17 cellular contexts compared by ENCODE assay signal in genomic region chr3:152581941-152582340, GRCh38.
A peak's percentile ranks its signal among the peaks of the same experiment; 100 is the strongest.
DNase-seq lines count a peak whose midpoint lies in the region; FAIRE-seq and TF ChIP-seq lines count a peak whose summit lies in the region.
"Had no signal": no experiment of that assay in that cellular context is flagged by ENCODE, and none has a peak within 500 bp of the region (broad histone marks: within the 10 kb centered on the region; RNA-seq: fewer than 3 reads in every experiment).

No MANE protein-coding gene starts in this region.

- H3K36me3 ChIP-seq in A673 (ENCODE audit: insufficient read depth, low read length, poor library complexity, severe bottlenecking) (no peaks in the 10 kb centered on the region), Loucy (ENCODE audit: insufficient read depth, low read length) (no peaks in the 10 kb centered on the region), neuron (ENCODE audit: insufficient read depth, low read length) (no peaks in the 10 kb centered on the region)
- H3K36me3 ChIP-seq: HAP-1 had no signal

- H3K4me2 ChIP-seq in Loucy (ENCODE audit: low read depth, low read length, poor library complexity, severe bottlenecking): no peak overlapping the region
- H3K4me2 ChIP-seq: KMS-11 had no signal

- H3K4me1 ChIP-seq in A673 (ENCODE audit: insufficient read depth, low read length, poor library complexity, severe bottlenecking): peaks cover 10% of the 10 kb centered on the region
- peaks cover 3% of the 10 kb centered on the region for H3K4me1 ChIP-seq in Loucy (ENCODE audit: insufficient read depth, low read length, poor library complexity, severe bottlenecking)
- H3K4me1 ChIP-seq in neuron (ENCODE audit: insufficient read depth, low read length): no peaks in the 10 kb centered on the region
- H3K4me1 ChIP-seq: HAP-1 had no signal

- POLR2A ChIA-PET in A673 (lab: Charles Lee; ENCODE audit: low non-redundant PET): no interaction called here

- H3K27ac ChIP-seq in A673 (ENCODE audit: low read depth, low read length, poor library complexity, severe bottlenecking) (no peak overlapping the region), substantia nigra (ENCODE audit: low read depth, low read length, poor library complexity, severe bottlenecking) (no peak overlapping the region)
- H3K27ac ChIP-seq: 22Rv1, C4-2B, KMS-11 had no signal

- H4K20me1 ChIP-seq in Loucy (ENCODE audit: insufficient read depth, low read length, poor library complexity, severe bottlenecking): no peaks in the 10 kb centered on the region

- H2AFZ ChIP-seq in Loucy (ENCODE audit: low read length) (peak overlapping the region; percentile 23; the same call in 1 of the 2 replicates), neuron (ENCODE audit: low read depth, low read length) (peak overlapping the region; percentile 48)

- intact Hi-C loops in A673 (cut with micrococcal nuclease; ENCODE audit: unreplicated experiment): no loop called here

- no peaks in the 10 kb centered on the region for H3K9me2 ChIP-seq in Loucy (replicated peaks; ENCODE audit: low read depth, low read length)

- H3K27me3 ChIP-seq in A673 (replicated peaks; ENCODE audit: insufficient read depth, low read depth, low read length, poor library complexity) (no peaks in the 10 kb centered on the region), Loucy (ENCODE audit: insufficient read depth, low read length, poor library complexity, severe bottlenecking) (no peaks in the 10 kb centered on the region), neuron (ENCODE audit: insufficient read depth, low read length) (no peaks in the 10 kb centered on the region)

- CTCF ChIA-PET in A673 (lab: Charles Lee): no interaction called here

- DNase-seq in A673 (ENCODE audit: low spot score): peak; percentile 38
- peak; percentile 35 for DNase-seq in fibroblast of pulmonary artery (ENCODE audit: low read depth)
- no peak for DNase-seq in substantia nigra (lab: John Stamatoyannopoulos, UW)
- DNase-seq in DMS153 (lab: John Stamatoyannopoulos, UW): no peak
- no peak for DNase-seq in GM12891 (ENCODE audit: insufficient read length, low spot score)
- DNase-seq: AML-193; CD4-positive, alpha-beta memory T cell; DMS 273 treated with DMSO at 0.1 percent for 48 hours; DMS79 had no signal

- no peak for FAIRE-seq in GM12891 (lab: Jason Lieb, UNC)
- FAIRE-seq: GM12878, H1 had no signal

- H3K9me3 ChIP-seq in A673 (ENCODE audit: low read depth, low read length, poor library complexity, severe bottlenecking) (no peaks in the 10 kb centered on the region), Loucy (ENCODE audit: insufficient read depth, low read depth, low read length) (no peaks in the 10 kb centered on the region), neuron (ENCODE audit: low read length) (no peaks in the 10 kb centered on the region)
- H3K9me3 ChIP-seq: HAP-1 had no signal

- H3K9ac ChIP-seq in Loucy (ENCODE audit: low read depth, low read length, poor library complexity, severe bottlenecking): no peak overlapping the region
- H3K9ac ChIP-seq: KMS-11 had no signal

- H3F3A ChIP-seq in Loucy (ENCODE audit: low read depth): no peaks in the 10 kb centered on the region

- no peak for TF ChIP-seq POLR2A in GM12891 (IDR thresholded peaks at IDR 0.05; ENCODE audit: low read depth, low read length)

- H3K4me3 ChIP-seq in A673 (ENCODE audit: low read depth, low read length, poor library complexity, severe bottlenecking): no peak overlapping the region
- H3K4me3 ChIP-seq in Loucy (ENCODE audit: low read length, poor library complexity, severe bottlenecking): no peak overlapping the region
- H3K4me3 ChIP-seq in fibroblast of pulmonary artery (replicated peaks; ENCODE audit: low read depth, low read length): no peak overlapping the region
- no peak overlapping the region for H3K4me3 ChIP-seq in neuron (ENCODE audit: low read length)
- H3K4me3 ChIP-seq: GM12878, HAP-1 had no signal

- no peaks in the 10 kb centered on the region for H3K79me2 ChIP-seq in Loucy (ENCODE audit: insufficient read depth, low read length)

- no peak for TF ChIP-seq CTCF in A673 (conservative IDR thresholded peaks at IDR 0.05; ENCODE audit: low read depth, low read length)
- no peak for TF ChIP-seq CTCF in Loucy (conservative IDR thresholded peaks at IDR 0.05; ENCODE audit: low read length)
- TF ChIP-seq CTCF in fibroblast of pulmonary artery (IDR thresholded peaks at IDR 0.05; ENCODE audit: low read length, missing control alignments): no peak

- no TSS peak for BruUV-seq in A673 (replicated peaks; lab: Mats Ljungman, UMichigan)

TF ChIP-seq in GM12891, 5 proteins besides CTCF, POLR2A, EP300 and RAD21:
- no peak for TF ChIP-seq TAF1 (IDR thresholded peaks at IDR 0.05; ENCODE audit: low read depth, low read length)
- TF ChIP-seq PAX5 (IDR thresholded peaks at IDR 0.05; ENCODE audit: insufficient read depth, low read length, severe bottlenecking): no peak

Comparison
In these comparisons a context has a peak if more than half of its experiments do, and no peak if none do; other contexts are left out.
1. DNase-seq: peak in A673 (single experiment) and fibroblast of pulmonary artery (single experiment); none in substantia nigra (0 of 49), DMS153 (single experiment) and GM12891 (single experiment).